1 cellular context compared by ENCODE assay signal in the genomic region with DNA sequence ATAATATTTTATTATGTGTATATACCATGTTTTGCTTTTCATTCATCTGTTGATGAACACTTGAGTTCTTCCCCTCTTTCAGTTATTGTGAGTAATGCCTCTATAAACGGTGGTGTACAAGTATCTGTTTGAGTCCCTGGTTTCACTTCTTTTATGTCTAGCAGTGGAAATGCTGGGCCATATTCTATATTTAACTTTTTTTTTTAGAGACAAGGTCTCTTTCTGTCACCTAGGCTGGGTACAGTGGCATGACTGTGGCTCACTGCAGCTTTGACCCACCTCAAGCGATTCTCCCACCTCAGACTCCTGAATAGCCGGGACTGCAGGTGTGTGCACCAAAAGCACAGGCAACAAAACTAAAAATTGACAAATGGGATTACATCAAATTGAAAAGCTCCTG.
TF ChIP-seq lines count a peak whose summit lies in the region.

No MANE protein-coding gene starts in this region.

TF ChIP-seq in GM12878, 131 proteins besides CTCF, POLR2A, EP300 and RAD21 (continued from another document and continues in another):
- TF ChIP-seq ZNF687 (IDR thresholded peaks at IDR 0.05) (no peak), NFIC (IDR thresholded peaks at IDR 0.05; ENCODE audit: low read depth, low read length) (peak; percentile 99), PBX3 (IDR thresholded peaks at IDR 0.05; ENCODE audit: insufficient replicate concordance, low read depth, low read length) (no peak), GATAD2B (conservative IDR thresholded peaks at IDR 0.05; ENCODE audit: low read depth) (no peak), IRF5 (IDR thresholded peaks at IDR 0.05; ENCODE audit: borderline replicate concordance) (no peak), EZH2 (IDR thresholded peaks at IDR 0.05; ENCODE audit: borderline replicate concordance, control insufficient read depth, low read depth, low read length) (no peak), KAT2A (conservative IDR thresholded peaks at IDR 0.05; ENCODE audit: control insufficient read depth, low read depth, low read length) (no peak), PAX8 (IDR thresholded peaks at IDR 0.05) (no peak), CBFB (IDR thresholded peaks at IDR 0.05; ENCODE audit: low read depth) (no peak), ZBTB11 (CRISPR knock-in tag; IDR thresholded peaks at IDR 0.05) (no peak), CBX5 (IDR thresholded peaks at IDR 0.05; ENCODE audit: low read depth) (no peak; the same call in 1 of the 2 replicates), ZBED1 (IDR thresholded peaks at IDR 0.05; ENCODE audit: borderline replicate concordance) (peak; percentile 91), BCL3 (IDR thresholded peaks at IDR 0.05; ENCODE audit: borderline replicate concordance, insufficient read depth, low read depth, low read length, poor library complexity, severe bottlenecking) (peak; percentile 85), SIX5 (IDR thresholded peaks at IDR 0.05; ENCODE audit: low read depth, low read length, severe bottlenecking) (no peak), TCF3 (IDR thresholded peaks at IDR 0.05; ENCODE audit: borderline replicate concordance, insufficient read depth, low read depth, low read length) (peak; percentile 68; the same call in 1 of the 2 replicates), LARP7 (IDR thresholded peaks at IDR 0.05) (no peak), ZSCAN29 (IDR thresholded peaks at IDR 0.05) (no peak), PAX5 (IDR thresholded peaks at IDR 0.05; ENCODE audit: borderline replicate concordance, low read depth, low read length) (peak; percentile 68; the same call in 1 of the 2 replicates), IKZF2 (IDR thresholded peaks at IDR 0.05) (peak; percentile 85 to 89; a peak in 3 of 4 replicates), SPI1 (IDR thresholded peaks at IDR 0.05; ENCODE audit: borderline replicate concordance, insufficient read depth, low read depth, low read length) (peak; percentile 62; the same call in 1 of the 2 replicates), MTA2 (IDR thresholded peaks at IDR 0.05; ENCODE audit: low read depth) (peak; percentile 83), SMARCA5 (IDR thresholded peaks at IDR 0.05) (no peak), CHD4 (IDR thresholded peaks at IDR 0.05) (no peak), NR2C2 (IDR thresholded peaks at IDR 0.05; ENCODE audit: borderline replicate concordance, control insufficient read depth, insufficient read length, low read depth) (no peak), CEBPB (IDR thresholded peaks at IDR 0.05; ENCODE audit: borderline replicate concordance in 1 of 2, low read depth in 2 of 2, low read length in 2 of 2) (peak in 1 of 2 experiments; percentile 91; a peak in 1 of 4 replicates), RCOR1 (conservative IDR thresholded peaks at IDR 0.05; ENCODE audit: low read depth, low read length) (no peak), RELA (IDR thresholded peaks at IDR 0.05; ENCODE audit: borderline replicate concordance, partially characterized antibody) (no peak), ZNF24 (IDR thresholded peaks at IDR 0.05) (no peak), JUNB (IDR thresholded peaks at IDR 0.05) (peak; percentile 98), ATF7 (IDR thresholded peaks at IDR 0.05; ENCODE audit: low read depth) (peak; percentile 88), MXI1 (IDR thresholded peaks at IDR 0.05; ENCODE audit: low read depth, low read length) (no peak), POLR2AphosphoS5 (IDR thresholded peaks at IDR 0.05; ENCODE audit: low read length) (no peak), SMAD1 (IDR thresholded peaks at IDR 0.05; ENCODE audit: low read depth, partially characterized antibody) (no peak), STAT3 (IDR thresholded peaks at IDR 0.05; ENCODE audit: low read depth, low read length) (no peak), IRF4 (IDR thresholded peaks at IDR 0.05; ENCODE audit: low read depth, low read length) (peak; percentile 97), ZZZ3 (IDR thresholded peaks at IDR 0.05; ENCODE audit: control insufficient read depth, insufficient read length, low read depth) (no peak), CREM (IDR thresholded peaks at IDR 0.05; ENCODE audit: low read depth) (peak; percentile 95), ZNF207 (IDR thresholded peaks at IDR 0.05; ENCODE audit: borderline replicate concordance) (no peak), POU2F2 (IDR thresholded peaks at IDR 0.05; ENCODE audit: borderline replicate concordance, low read depth, low read length) (0 out of 3 replicates have a peak, but pooled peaks have one; percentile 54), BACH1 (IDR thresholded peaks at IDR 0.05; ENCODE audit: borderline replicate concordance) (peak; percentile 84), NR2F1 (conservative IDR thresholded peaks at IDR 0.05) (no peak), SREBF2 (IDR thresholded peaks at IDR 0.05; ENCODE audit: low read length) (no peak), RFX5 (IDR thresholded peaks at IDR 0.05; ENCODE audit: low read depth, low read length) (no peak), BRCA1 (IDR thresholded peaks at IDR 0.05; ENCODE audit: low read depth, low read length) (no peak)
- TF ChIP-seq, protein P1, sequence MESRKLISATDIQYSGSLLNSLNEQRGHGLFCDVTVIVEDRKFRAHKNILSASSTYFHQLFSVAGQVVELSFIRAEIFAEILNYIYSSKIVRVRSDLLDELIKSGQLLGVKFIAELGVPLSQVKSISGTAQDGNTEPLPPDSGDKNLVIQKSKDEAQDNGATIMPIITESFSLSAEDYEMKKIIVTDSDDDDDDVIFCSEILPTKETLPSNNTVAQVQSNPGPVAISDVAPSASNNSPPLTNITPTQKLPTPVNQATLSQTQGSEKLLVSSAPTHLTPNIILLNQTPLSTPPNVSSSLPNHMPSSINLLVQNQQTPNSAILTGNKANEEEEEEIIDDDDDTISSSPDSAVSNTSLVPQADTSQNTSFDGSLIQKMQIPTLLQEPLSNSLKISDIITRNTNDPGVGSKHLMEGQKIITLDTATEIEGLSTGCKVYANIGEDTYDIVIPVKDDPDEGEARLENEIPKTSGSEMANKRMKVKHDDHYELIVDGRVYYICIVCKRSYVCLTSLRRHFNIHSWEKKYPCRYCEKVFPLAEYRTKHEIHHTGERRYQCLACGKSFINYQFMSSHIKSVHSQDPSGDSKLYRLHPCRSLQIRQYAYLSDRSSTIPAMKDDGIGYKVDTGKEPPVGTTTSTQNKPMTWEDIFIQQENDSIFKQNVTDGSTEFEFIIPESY (IDR thresholded peaks at IDR 0.05): no peak
- TF ChIP-seq, protein P2, sequence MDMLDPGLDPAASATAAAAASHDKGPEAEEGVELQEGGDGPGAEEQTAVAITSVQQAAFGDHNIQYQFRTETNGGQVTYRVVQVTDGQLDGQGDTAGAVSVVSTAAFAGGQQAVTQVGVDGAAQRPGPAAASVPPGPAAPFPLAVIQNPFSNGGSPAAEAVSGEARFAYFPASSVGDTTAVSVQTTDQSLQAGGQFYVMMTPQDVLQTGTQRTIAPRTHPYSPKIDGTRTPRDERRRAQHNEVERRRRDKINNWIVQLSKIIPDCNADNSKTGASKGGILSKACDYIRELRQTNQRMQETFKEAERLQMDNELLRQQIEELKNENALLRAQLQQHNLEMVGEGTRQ (IDR thresholded peaks at IDR 0.05; ENCODE audit: borderline replicate concordance, low read depth, low read length): no peak
- TF ChIP-seq, protein P3, sequence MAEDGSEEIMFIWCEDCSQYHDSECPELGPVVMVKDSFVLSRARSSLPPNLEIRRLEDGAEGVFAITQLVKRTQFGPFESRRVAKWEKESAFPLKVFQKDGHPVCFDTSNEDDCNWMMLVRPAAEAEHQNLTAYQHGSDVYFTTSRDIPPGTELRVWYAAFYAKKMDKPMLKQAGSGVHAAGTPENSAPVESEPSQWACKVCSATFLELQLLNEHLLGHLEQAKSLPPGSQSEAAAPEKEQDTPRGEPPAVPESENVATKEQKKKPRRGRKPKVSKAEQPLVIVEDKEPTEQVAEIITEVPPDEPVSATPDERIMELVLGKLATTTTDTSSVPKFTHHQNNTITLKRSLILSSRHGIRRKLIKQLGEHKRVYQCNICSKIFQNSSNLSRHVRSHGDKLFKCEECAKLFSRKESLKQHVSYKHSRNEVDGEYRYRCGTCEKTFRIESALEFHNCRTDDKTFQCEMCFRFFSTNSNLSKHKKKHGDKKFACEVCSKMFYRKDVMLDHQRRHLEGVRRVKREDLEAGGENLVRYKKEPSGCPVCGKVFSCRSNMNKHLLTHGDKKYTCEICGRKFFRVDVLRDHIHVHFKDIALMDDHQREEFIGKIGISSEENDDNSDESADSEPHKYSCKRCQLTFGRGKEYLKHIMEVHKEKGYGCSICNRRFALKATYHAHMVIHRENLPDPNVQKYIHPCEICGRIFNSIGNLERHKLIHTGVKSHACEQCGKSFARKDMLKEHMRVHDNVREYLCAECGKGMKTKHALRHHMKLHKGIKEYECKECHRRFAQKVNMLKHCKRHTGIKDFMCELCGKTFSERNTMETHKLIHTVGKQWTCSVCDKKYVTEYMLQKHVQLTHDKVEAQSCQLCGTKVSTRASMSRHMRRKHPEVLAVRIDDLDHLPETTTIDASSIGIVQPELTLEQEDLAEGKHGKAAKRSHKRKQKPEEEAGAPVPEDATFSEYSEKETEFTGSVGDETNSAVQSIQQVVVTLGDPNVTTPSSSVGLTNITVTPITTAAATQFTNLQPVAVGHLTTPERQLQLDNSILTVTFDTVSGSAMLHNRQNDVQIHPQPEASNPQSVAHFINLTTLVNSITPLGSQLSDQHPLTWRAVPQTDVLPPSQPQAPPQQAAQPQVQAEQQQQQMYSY (CRISPR knock-in tag; IDR thresholded peaks at IDR 0.05): no peak
